In the genomic region with DNA sequence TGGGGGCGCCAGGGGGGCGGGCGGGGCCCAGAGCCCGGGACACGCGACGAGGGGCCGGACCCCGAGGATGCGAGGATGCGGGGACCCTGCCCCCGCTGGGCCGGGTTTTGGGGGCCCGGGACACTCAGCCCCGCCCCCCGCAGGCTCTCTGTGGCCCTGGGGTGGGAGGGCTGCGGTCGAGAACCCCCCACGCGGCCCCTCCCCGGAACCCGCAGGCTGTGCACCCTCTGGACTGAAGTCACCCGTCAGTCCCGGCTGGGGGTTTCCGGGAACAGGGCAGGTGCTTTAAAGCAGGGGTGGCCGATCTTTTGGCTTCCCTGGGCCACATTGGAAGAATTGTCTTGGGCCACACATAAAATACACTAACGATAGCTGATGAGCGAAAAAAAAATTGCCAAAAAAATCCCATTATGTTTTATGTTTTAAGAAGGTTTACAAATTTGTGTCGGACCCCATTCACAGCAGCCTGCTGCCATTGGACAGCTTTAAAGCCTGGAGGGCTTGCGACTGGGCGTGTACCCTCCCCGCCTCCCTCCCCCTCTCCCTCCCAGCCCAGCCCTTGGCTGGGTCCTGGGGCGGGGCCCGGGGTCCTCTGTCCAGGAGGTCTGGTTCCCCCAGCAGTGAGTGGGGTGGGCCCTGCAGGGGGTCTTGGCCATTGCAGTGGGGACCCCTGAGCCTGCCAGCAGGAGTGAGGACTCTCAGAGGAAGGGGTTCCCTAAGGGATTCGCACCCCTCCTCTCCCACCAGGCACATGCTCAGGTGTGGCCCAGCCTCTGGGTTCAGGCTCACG, we compare ENCODE assay signal across 8 cellular contexts.
DNase-seq lines count a peak whose midpoint lies in the region; ATAC-seq and TF ChIP-seq lines count a peak whose summit lies in the region.

No MANE protein-coding gene starts in this region.

- no peak for TF ChIP-seq POLR2A in GM18505 (IDR thresholded peaks at IDR 0.05; ENCODE audit: borderline replicate concordance, extremely low read depth, insufficient read depth, insufficient read length)

- ATAC-seq in GM18505 (IDR thresholded peaks at IDR 0.05; ENCODE audit: unreplicated experiment) (peak; percentile 60), GM19035 (IDR thresholded peaks at IDR 0.05; ENCODE audit: unreplicated experiment) (no peak)

- DNase-seq in NCI-H69 (lab: John Stamatoyannopoulos, UW) = peak; percentile 69
- peak; percentile 92 for DNase-seq in activated effector memory CD4-positive, alpha-beta T cell treated with anti-CD3 and anti-CD28 coated beads, Interleukin-2, amount 50 U/mL, for 16 hours
- DNase-seq in stimulated activated CD4-positive, alpha-beta T cell treated with anti-CD3 and anti-CD28 coated beads, Interleukin-1b, Interleukin-23, amount 100 ng/mL, for 4 hours (ENCODE audit: low read depth in 2 of 2) = peak; percentile 59 to 71
- no peak for DNase-seq in NCI-H524 treated with DMSO at 0.1 percent for 48 hours (lab: John Stamatoyannopoulos, UW)
- no peak for DNase-seq in HK-2 (ENCODE audit: unreplicated experiment)
- DNase-seq in dedifferentiated amniotic fluid mesenchymal stem cell (ENCODE audit: extremely low spot score) = no peak

Comparison
In these comparisons a context has a peak if more than half of its experiments do, and no peak if none do; other contexts are left out.
1. DNase-seq: peak in NCI-H69 (single experiment), activated effector memory CD4-positive, alpha-beta T cell treated with anti-CD3 and anti-CD28 coated beads, Interleukin-2, amount 50 U/mL, for 16 hours (single experiment) and stimulated activated CD4-positive, alpha-beta T cell treated with anti-CD3 and anti-CD28 coated beads, Interleukin-1b, Interleukin-23, amount 100 ng/mL, for 4 hours (2 of 2); none in NCI-H524 treated with DMSO at 0.1 percent for 48 hours (single experiment), HK-2 (single experiment) and dedifferentiated amniotic fluid mesenchymal stem cell (single experiment).